In the genomic region with DNA sequence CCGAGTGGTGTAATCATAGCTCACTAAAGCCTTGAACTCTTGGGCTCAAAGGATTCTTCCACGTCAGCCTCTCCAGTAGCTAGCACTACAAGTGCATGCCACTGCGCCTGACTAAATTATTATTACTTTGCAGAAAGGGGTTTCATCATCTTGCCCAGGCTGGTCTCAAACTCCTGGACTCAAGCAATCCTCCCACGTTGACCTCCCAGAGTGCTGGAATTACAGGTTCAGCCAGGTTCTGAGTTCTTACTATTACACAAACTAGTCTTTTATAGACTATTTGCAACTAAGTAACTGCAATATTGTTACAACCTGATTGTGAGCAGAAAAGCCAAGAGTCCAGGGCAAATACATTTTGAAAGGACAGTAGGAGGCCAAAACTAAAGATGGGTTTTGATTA, we compare ENCODE assay signal across 27 cellular contexts. TPM values are rescaled to one million over a fixed set of nuclear protein-coding genes. Genes with fewer than 3 reads are reported as not detected.
"Had no signal": no experiment of that assay in that cellular context is flagged by ENCODE, and none has a peak within 500 bp of the region (broad histone marks: within the 10 kb centered on the region; RNA-seq: fewer than 3 reads in every experiment).

No MANE protein-coding gene starts in this region.

- H3K4me3 Mint-ChIP-seq: stimulated activated effector memory CD8-positive, alpha-beta T cell treated with anti-CD3 and anti-CD28 coated beads, Interleukin-12 subunit alpha, Interleukin-12 subunit beta, amount 100 ng/mL, for 72 hours; stimulated activated memory B cell treated with anti-CD40 and anti-IgM and Interleukin-4, amounts not matched to agents 10 μg/mL and 1 μg/mL and 100 μg/mL, for 72 hours; stimulated activated naive B cell treated with anti-CD40 and anti-IgM and Interleukin-4, amounts not matched to agents 10 μg/mL and 1 μg/mL and 100 μg/mL, for 72 hours; stimulated activated naive CD8-positive, alpha-beta T cell treated with anti-CD3 and anti-CD28 coated beads, Interleukin-15, amount 100 ng/mL, for 72 hours; stimulated activated naive CD8-positive, alpha-beta T cell treated with anti-CD3 and anti-CD28 coated beads, Interleukin-15, Interleukin-2, amounts not matched to agents 100 ng/mL and 50 ng/mL, for 24 hours; type B pancreatic cell had no signal

- H3K36me3 ChIP-seq: stomach, suprapubic skin, thoracic aorta, thyroid gland, tibial artery, tibial nerve, transverse colon, upper lobe of left lung, upper lobe of right lung, uterus, vagina had no signal

- H3K27ac Mint-ChIP-seq: stimulated activated effector memory CD8-positive, alpha-beta T cell treated with anti-CD3 and anti-CD28 coated beads, Interleukin-12 subunit alpha, Interleukin-12 subunit beta, amount 100 ng/mL, for 72 hours; stimulated activated memory B cell treated with anti-CD40 and anti-IgM and Interleukin-4, amounts not matched to agents 10 μg/mL and 1 μg/mL and 100 μg/mL, for 72 hours; stimulated activated naive B cell treated with anti-CD40 and anti-IgM and Interleukin-4, amounts not matched to agents 10 μg/mL and 1 μg/mL and 100 μg/mL, for 72 hours; stimulated activated naive CD8-positive, alpha-beta T cell treated with anti-CD3 and anti-CD28 coated beads, Interleukin-15, amount 100 ng/mL, for 72 hours; stimulated activated naive CD8-positive, alpha-beta T cell treated with anti-CD3 and anti-CD28 coated beads, Interleukin-15, Interleukin-2, amounts not matched to agents 100 ng/mL and 50 ng/mL, for 24 hours; type B pancreatic cell had no signal

- H3K27me3 ChIP-seq: thyroid gland, upper lobe of left lung, uterus, vagina had no signal

- H3K4me1 ChIP-seq: upper lobe of right lung, uterus, vagina had no signal

- H3K4me3 ChIP-seq: stomach, suprapubic skin, thoracic aorta, thyroid gland, tibial artery, tibial nerve, transverse colon, upper lobe of left lung, upper lobe of right lung, uterus, vagina had no signal

- H3K4me1 Mint-ChIP-seq: stimulated activated effector memory CD8-positive, alpha-beta T cell treated with anti-CD3 and anti-CD28 coated beads, Interleukin-12 subunit alpha, Interleukin-12 subunit beta, amount 100 ng/mL, for 72 hours; stimulated activated naive CD8-positive, alpha-beta T cell treated with anti-CD3 and anti-CD28 coated beads, Interleukin-15, amount 100 ng/mL, for 72 hours had no signal

- H3K36me3 Mint-ChIP-seq: stimulated activated effector memory CD8-positive, alpha-beta T cell treated with anti-CD3 and anti-CD28 coated beads, Interleukin-12 subunit alpha, Interleukin-12 subunit beta, amount 100 ng/mL, for 72 hours; stimulated activated memory B cell treated with anti-CD40 and anti-IgM and Interleukin-4, amounts not matched to agents 10 μg/mL and 1 μg/mL and 100 μg/mL, for 72 hours; stimulated activated naive B cell treated with anti-CD40 and anti-IgM and Interleukin-4, amounts not matched to agents 10 μg/mL and 1 μg/mL and 100 μg/mL, for 72 hours; type B pancreatic cell had no signal

- DNase-seq: stimulated activated CD4-positive, alpha-beta T cell treated with anti-CD3 and anti-CD28 coated beads, Interleukin-2, amount 100 ng/mL, for 24 hours; stimulated activated CD4-positive, alpha-beta T cell treated with anti-CD3 and anti-CD28 coated beads, Interleukin-2, amount 100 ng/mL, for 48 hours; stimulated activated CD4-positive, alpha-beta T cell treated with anti-CD3 and anti-CD28 coated beads, Interleukin-4, amount 100 ng/mL, for 1 hour; stimulated activated CD4-positive, alpha-beta T cell treated with anti-CD3 and anti-CD28 coated beads, Interleukin-4, amount 100 ng/mL, for 24 hours; stimulated activated CD4-positive, alpha-beta T cell treated with anti-CD3 and anti-CD28 coated beads, Interleukin-4, amount 100 ng/mL, for 4 hours; stimulated activated CD8-positive, alpha-beta memory T cell treated with anti-CD3 and anti-CD28 coated beads, Interleukin-4, amount 100 ng/mL, for 48 hours; stimulated activated naive B cell treated with anti-CD40 and anti-IgM and Interleukin-4, amounts not matched to agents 10 μg/mL and 1 μg/mL and 100 μg/mL, for 72 hours; stimulated activated naive CD4-positive, alpha-beta T cell; stimulated activated naive CD4-positive, alpha-beta T cell treated with Interleukin-2 at 50 U/mL for 16 hours; stimulated activated naive CD8-positive, alpha-beta T cell treated with anti-CD3 and anti-CD28 coated beads, Interleukin-15, amount 100 ng/mL, for 72 hours; stimulated activated naive CD8-positive, alpha-beta T cell treated with anti-CD3 and anti-CD28 coated beads, Interleukin-15, Interleukin-2, amounts not matched to agents 100 U/mL and 50 U/mL, for 24 hours; stomach; substantia nigra; thyroid gland; tibial artery; transverse colon; upper lobe of left lung; upper lobe of right lung; uterus had no signal

- H3K9me3 ChIP-seq: stomach, suprapubic skin, thoracic aorta, thyroid gland, tibial artery, tibial nerve, transverse colon, upper lobe of left lung, upper lobe of right lung, uterus, vagina had no signal

- H3K27ac ChIP-seq: stomach, suprapubic skin, thoracic aorta, thyroid gland, tibial artery, tibial nerve, transverse colon, upper lobe of left lung, upper lobe of right lung, uterus, vagina had no signal

- H3K9me3 Mint-ChIP-seq: stimulated activated effector memory CD8-positive, alpha-beta T cell treated with anti-CD3 and anti-CD28 coated beads, Interleukin-12 subunit alpha, Interleukin-12 subunit beta, amount 100 ng/mL, for 72 hours; stimulated activated memory B cell treated with anti-CD40 and anti-IgM and Interleukin-4, amounts not matched to agents 10 μg/mL and 1 μg/mL and 100 μg/mL, for 72 hours; stimulated activated naive CD8-positive, alpha-beta T cell treated with anti-CD3 and anti-CD28 coated beads, Interleukin-15, amount 100 ng/mL, for 72 hours; stimulated activated naive CD8-positive, alpha-beta T cell treated with anti-CD3 and anti-CD28 coated beads, Interleukin-15, Interleukin-2, amounts not matched to agents 100 ng/mL and 50 ng/mL, for 24 hours; type B pancreatic cell had no signal

RNA-seq across cellular contexts. Expression of gene EVA1A, which starts 49.9 kb away (rescaled TPM):
- total RNA-seq: transverse colon, vagina had no signal
